ENCODE assay signal across 18 cellular contexts in genomic region chr7:4042402-4042801, GRCh38.
DNase-seq lines count a peak whose midpoint lies in the region; ATAC-seq and TF ChIP-seq lines count a peak whose summit lies in the region.
"Had no signal": no experiment of that assay in that cellular context is flagged by ENCODE, and none has a peak within 500 bp of the region (broad histone marks: within the 10 kb centered on the region; RNA-seq: fewer than 3 reads in every experiment).

No MANE protein-coding gene starts in this region.

- POLR2A ChIA-PET in MCF 10A (lab: Yijun Ruan, JAX) = no interaction called here

- H3K4me3 Mint-ChIP-seq in activated CD8-positive, alpha-beta memory T cell treated with anti-CD3 and anti-CD28 coated beads, Interleukin-2, amount 10 ng/mL, durations not matched to agents 7 days and 5 days = no peak overlapping the region
- no peak overlapping the region for H3K4me3 Mint-ChIP-seq in MCF 10A (ENCODE audit: unreplicated experiment)
- H3K4me3 Mint-ChIP-seq: activated naive CD8-positive, alpha-beta T cell treated with anti-CD3 and anti-CD28 coated beads for 36 hours had no signal

- intact Hi-C loops in MCF 10A (cut with micrococcal nuclease) = no loop called here

- no peaks in the 10 kb centered on the region for H3K4me1 Mint-ChIP-seq in activated CD8-positive, alpha-beta memory T cell treated with anti-CD3 and anti-CD28 coated beads, Interleukin-2, amount 10 ng/mL, durations not matched to agents 7 days and 5 days
- no peaks in the 10 kb centered on the region for H3K4me1 Mint-ChIP-seq in MCF 10A (ENCODE audit: insufficient read depth, unreplicated experiment)
- H3K4me1 Mint-ChIP-seq: activated naive CD8-positive, alpha-beta T cell treated with anti-CD3 and anti-CD28 coated beads for 36 hours had no signal

- BruUV-seq in MCF 10A (replicated peaks; lab: Mats Ljungman, UMichigan) = no TSS peak

- DNase-seq in DMS79 treated with DMSO at 0.1 percent for 48 hours (lab: John Stamatoyannopoulos, UW) = peak; percentile 84
- DNase-seq in NCI-H1417 treated with DMSO at 0.1 percent for 48 hours (lab: John Stamatoyannopoulos, UW) = peak; percentile 76
- peak; percentile 24 for DNase-seq in NCI-H524 treated with DMSO at 0.1 percent for 48 hours (lab: John Stamatoyannopoulos, UW)
- peak; percentile 41 for DNase-seq in islet precursor cell
- no peak for DNase-seq in activated CD8-positive, alpha-beta memory T cell treated with anti-CD3 and anti-CD28 coated beads, Interleukin-2, amount 10 ng/mL, durations not matched to agents 7 days and 5 days
- no peak for DNase-seq in MCF 10A (ENCODE audit: unreplicated experiment)
- no peak for DNase-seq in activated CD4-positive, alpha-beta T cell treated with anti-CD3 and anti-CD28 coated beads for 48 hours
- DNase-seq: activated CD4-positive, CD25-positive, alpha-beta regulatory T cell; activated CD8-positive, alpha-beta memory T cell treated with anti-CD3 and anti-CD28 coated beads for 24 hours; activated naive CD8-positive, alpha-beta T cell treated with anti-CD3 and anti-CD28 coated beads for 36 hours; AML-193; Calu3; colonic mucosa; NCI-H446; ovary; stimulated activated CD4-positive, alpha-beta T cell treated with anti-CD3 and anti-CD28 coated beads, Interleukin-2, amount 100 ng/mL, for 24 hours; T-helper 2 cell had no signal

- CTCF ChIA-PET in activated CD8-positive, alpha-beta memory T cell treated with anti-CD3 and anti-CD28 coated beads, Interleukin-2, amount 10 ng/mL, durations not matched to agents 7 days and 5 days (lab: Charles Lee) = no interaction called here
- CTCF ChIA-PET in MCF 10A (lab: Yijun Ruan, JAX) = no interaction called here

- no peaks in the 10 kb centered on the region for H3K9me3 Mint-ChIP-seq in activated CD8-positive, alpha-beta memory T cell treated with anti-CD3 and anti-CD28 coated beads, Interleukin-2, amount 10 ng/mL, durations not matched to agents 7 days and 5 days (ENCODE audit: low read depth)
- no peaks in the 10 kb centered on the region for H3K9me3 Mint-ChIP-seq in MCF 10A (ENCODE audit: unreplicated experiment)
- H3K9me3 Mint-ChIP-seq: activated naive CD8-positive, alpha-beta T cell treated with anti-CD3 and anti-CD28 coated beads for 36 hours had no signal

- no peak for ATAC-seq in activated CD8-positive, alpha-beta memory T cell treated with anti-CD3 and anti-CD28 coated beads, Interleukin-2, amount 10 ng/mL, durations not matched to agents 7 days and 5 days

- TF ChIP-seq CTCF in MCF 10A (IDR thresholded peaks at IDR 0.05; ENCODE audit: unreplicated experiment) = no peak

- H3K36me3 Mint-ChIP-seq in activated CD8-positive, alpha-beta memory T cell treated with anti-CD3 and anti-CD28 coated beads, Interleukin-2, amount 10 ng/mL, durations not matched to agents 7 days and 5 days = no peaks in the 10 kb centered on the region
- no peaks in the 10 kb centered on the region for H3K36me3 Mint-ChIP-seq in MCF 10A (ENCODE audit: insufficient read depth, unreplicated experiment)
- H3K36me3 Mint-ChIP-seq: activated naive CD8-positive, alpha-beta T cell treated with anti-CD3 and anti-CD28 coated beads for 36 hours; brain had no signal

- H3K27ac Mint-ChIP-seq in activated CD8-positive, alpha-beta memory T cell treated with anti-CD3 and anti-CD28 coated beads, Interleukin-2, amount 10 ng/mL, durations not matched to agents 7 days and 5 days = no peak overlapping the region
- H3K27ac Mint-ChIP-seq in MCF 10A (ENCODE audit: low read depth, unreplicated experiment) = no peak overlapping the region
- H3K27ac Mint-ChIP-seq: activated naive CD8-positive, alpha-beta T cell treated with anti-CD3 and anti-CD28 coated beads for 36 hours had no signal

- H3K27me3 Mint-ChIP-seq in activated CD8-positive, alpha-beta memory T cell treated with anti-CD3 and anti-CD28 coated beads, Interleukin-2, amount 10 ng/mL, durations not matched to agents 7 days and 5 days = no peaks in the 10 kb centered on the region
- H3K27me3 Mint-ChIP-seq in MCF 10A (ENCODE audit: insufficient read depth, unreplicated experiment) = no peaks in the 10 kb centered on the region
- H3K27me3 Mint-ChIP-seq: activated naive CD8-positive, alpha-beta T cell treated with anti-CD3 and anti-CD28 coated beads for 36 hours had no signal

Comparison
In these comparisons a context has a peak if more than half of its experiments do, and no peak if none do; other contexts are left out.
1. DNase-seq: peak in DMS79 treated with DMSO at 0.1 percent for 48 hours (single experiment), NCI-H1417 treated with DMSO at 0.1 percent for 48 hours (single experiment), NCI-H524 treated with DMSO at 0.1 percent for 48 hours (single experiment) and islet precursor cell (single experiment); none in activated CD8-positive, alpha-beta memory T cell treated with anti-CD3 and anti-CD28 coated beads, Interleukin-2, amount 10 ng/mL, durations not matched to agents 7 days and 5 days (single experiment), MCF 10A (single experiment) and activated CD4-positive, alpha-beta T cell treated with anti-CD3 and anti-CD28 coated beads for 48 hours (single experiment).